2 cellular contexts compared by ENCODE assay signal in genomic region chr1:47440849-47441170, GRCh38.
TF ChIP-seq lines count a peak whose summit lies in the region.

No MANE protein-coding gene starts in this region.

TF ChIP-seq in HepG2, 621 proteins besides CTCF, POLR2A, EP300 and RAD21:
- TF ChIP-seq MTF1 (CRISPR knock-in tag; IDR thresholded peaks at IDR 0.05) = no peak
- no peak for TF ChIP-seq ZNF225 (CRISPR knock-in tag; IDR thresholded peaks at IDR 0.05)
- no peak for TF ChIP-seq ZNF709 (CRISPR knock-in tag; IDR thresholded peaks at IDR 0.05)
- TF ChIP-seq ZNF776 (CRISPR knock-in tag; IDR thresholded peaks at IDR 0.05) = no peak
- no peak for TF ChIP-seq ATF7-NPFF (CRISPR knock-in tag; IDR thresholded peaks at IDR 0.05; ENCODE audit: low read depth)
- no peak for TF ChIP-seq ZIK1 (CRISPR knock-in tag; IDR thresholded peaks at IDR 0.05; ENCODE audit: borderline replicate concordance, low read depth)
- TF ChIP-seq, protein P1, sequence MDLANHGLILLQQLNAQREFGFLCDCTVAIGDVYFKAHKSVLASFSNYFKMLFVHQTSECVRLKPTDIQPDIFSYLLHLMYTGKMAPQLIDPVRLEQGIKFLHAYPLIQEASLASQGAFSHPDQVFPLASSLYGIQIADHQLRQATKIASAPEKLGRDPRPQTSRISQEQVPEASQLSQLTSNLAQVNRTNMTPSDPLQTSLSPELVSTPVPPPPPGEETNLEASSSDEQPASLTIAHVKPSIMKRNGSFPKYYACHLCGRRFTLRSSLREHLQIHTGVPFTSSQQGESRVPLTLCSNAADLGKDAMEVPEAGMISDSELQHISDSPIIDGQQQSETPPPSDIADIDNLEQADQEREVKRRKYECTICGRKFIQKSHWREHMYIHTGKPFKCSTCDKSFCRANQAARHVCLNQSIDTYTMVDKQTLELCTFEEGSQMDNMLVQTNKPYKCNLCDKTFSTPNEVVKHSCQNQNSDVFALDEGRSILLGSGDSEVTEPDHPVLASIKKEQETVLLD (CRISPR knock-in tag; IDR thresholded peaks at IDR 0.05; ENCODE audit: low read depth) = no peak

TF ChIP-seq in H1, 55 proteins besides CTCF, POLR2A, EP300 and RAD21:
- TF ChIP-seq TCF12 (IDR thresholded peaks at IDR 0.05; ENCODE audit: low read depth, low read length) (no peak), CBX8 (IDR thresholded peaks at IDR 0.05; ENCODE audit: borderline replicate concordance, low read depth, low read length) (peak; percentile 50; the same call in 1 of the 2 replicates)
